ENCODE assay signal across 20 cellular contexts in the genomic region with DNA sequence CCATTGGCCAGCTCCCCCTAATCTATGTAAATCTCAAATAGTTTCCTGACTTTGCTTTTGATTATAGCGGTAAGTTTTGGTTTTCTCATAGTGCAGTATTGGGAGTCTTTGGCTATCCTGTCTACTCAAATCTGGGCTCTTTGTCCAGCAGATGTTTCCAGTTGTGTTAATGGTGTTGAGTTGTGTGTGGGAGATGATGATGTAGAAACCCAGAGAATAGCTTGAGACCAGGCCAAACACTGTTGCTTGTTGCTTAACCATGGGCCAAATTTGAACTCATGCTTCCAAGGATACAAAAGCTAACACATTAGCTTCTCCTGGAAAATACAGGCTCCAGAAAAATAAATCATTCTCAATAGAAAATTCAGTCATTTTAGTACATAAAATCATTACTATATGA.
"Had no signal": no experiment of that assay in that cellular context is flagged by ENCODE, and none has a peak within 500 bp of the region (broad histone marks: within the 10 kb centered on the region; RNA-seq: fewer than 3 reads in every experiment).

No MANE protein-coding gene starts in this region.

- DNase-seq: dermis blood vessel endothelial cell; effector memory CD4-positive, alpha-beta T cell; head of caudate nucleus; hippocampal formation; kidney glomerular epithelial cell; mesendoderm; midbrain; naive thymus-derived CD4-positive, alpha-beta T cell; spleen; stimulated activated CD4-positive, alpha-beta T cell treated with anti-CD3 and anti-CD28 coated beads, Interleukin-4, amount 100 ng/mL, for 4 hours; upper lobe of left lung; uterus had no signal

- H3K4me3 ChIP-seq: coronary artery, esophagus muscularis mucosa, neural progenitor cell, skin epidermis, spleen, thoracic aorta, tibial nerve, upper lobe of left lung, uterus had no signal

- H3K4me1 ChIP-seq: esophagus muscularis mucosa, neural progenitor cell, parathyroid adenoma, spleen, tibial nerve, upper lobe of left lung, uterus had no signal

- H3K27me3 ChIP-seq: esophagus muscularis mucosa, neural progenitor cell, spleen, tibial nerve, upper lobe of left lung, uterus had no signal

- H3K36me3 ChIP-seq: esophagus muscularis mucosa, neural progenitor cell, spleen, thoracic aorta, tibial nerve, upper lobe of left lung, uterus had no signal

- H3K9me3 ChIP-seq: esophagus muscularis mucosa, spleen, thoracic aorta, tibial nerve, upper lobe of left lung, uterus had no signal

- H3K27ac ChIP-seq: coronary artery, esophagus muscularis mucosa, neural progenitor cell, parathyroid adenoma, skin epidermis, spleen, thoracic aorta, tibial nerve, upper lobe of left lung, uterus had no signal

- ATAC-seq: naive thymus-derived CD4-positive, alpha-beta T cell; stimulated activated memory B cell treated with anti-CD40 and anti-IgM and Interleukin-4, amounts not matched to agents 10 μg/mL and 1 μg/mL and 100 μg/mL, for 72 hours had no signal
